ENCODE assay signal across 10 cellular contexts in genomic region chr15:38554354-38554753, GRCh38. TPM values are rescaled to one million over a fixed set of nuclear protein-coding genes. Genes with fewer than 3 reads are reported as not detected.
DNase-seq lines count a peak whose midpoint lies in the region; ATAC-seq, FAIRE-seq and TF ChIP-seq lines count a peak whose summit lies in the region.
"Had no signal": no experiment of that assay in that cellular context is flagged by ENCODE, and none has a peak within 500 bp of the region (broad histone marks: within the 10 kb centered on the region; RNA-seq: fewer than 3 reads in every experiment).

No MANE protein-coding gene starts in this region.

- H3K79me2 ChIP-seq in GM12878 (ENCODE audit: control insufficient read depth, insufficient read depth, low read length) (peaks cover 37% of the 10 kb centered on the region), neural progenitor cell (ENCODE audit: low read depth) (no peaks in the 10 kb centered on the region)

- H3K4me1 ChIP-seq in GM12878 (ENCODE audit: control insufficient read depth, insufficient read depth, low read length) (peaks cover 45% of the 10 kb centered on the region), neural progenitor cell (peaks cover 8% of the 10 kb centered on the region), ovary (ENCODE audit: insufficient read depth) (no peaks in the 10 kb centered on the region)

- peaks cover 0 to 6% of the 10 kb centered on the region in 2 experiments; a peak in 2 of 4 replicates for H3K36me3 ChIP-seq in GM12878 (ENCODE audit: control insufficient read depth in 2 of 2, insufficient read depth in 2 of 2, low read length in 1 of 2)
- no peaks in the 10 kb centered on the region for H3K36me3 ChIP-seq in neural progenitor cell
- no peaks in the 10 kb centered on the region for H3K36me3 ChIP-seq in ovary

- no peaks in the 10 kb centered on the region for H3K27me3 ChIP-seq in AG04450 (ENCODE audit: control insufficient read depth, insufficient read depth, low read length)
- H3K27me3 ChIP-seq in GM12878 (replicated peaks in 1 of 2; ENCODE audit: control insufficient read depth in 2 of 2, insufficient read depth in 2 of 2, low read length in 1 of 2), result no peaks in the 10 kb centered on the region
- H3K27me3 ChIP-seq in neural progenitor cell, result no peaks in the 10 kb centered on the region
- no peaks in the 10 kb centered on the region for H3K27me3 ChIP-seq in ovary

- no peaks in the 10 kb centered on the region for H3K36me3 Mint-ChIP-seq in neural progenitor cell

- no peak for TF ChIP-seq RAD21 in GM12878 (IDR thresholded peaks at IDR 0.05; ENCODE audit: insufficient read depth, low read depth, low read length)

- TF ChIP-seq EP300 in GM12878 (IDR thresholded peaks at IDR 0.05; ENCODE audit: borderline replicate concordance in 1 of 2, control insufficient read depth in 1 of 2, low read depth in 2 of 2, low read length in 2 of 2), result no peak
- no peak for TF ChIP-seq EP300 in ovary (IDR thresholded peaks at IDR 0.05)

- H3K9me3 ChIP-seq in AG04450 (ENCODE audit: control insufficient read depth, insufficient read depth, low read length), result no peaks in the 10 kb centered on the region
- no peaks in the 10 kb centered on the region for H3K9me3 ChIP-seq in GM12878 (replicated peaks; ENCODE audit: control insufficient read depth, insufficient read depth, low read length)
- no peaks in the 10 kb centered on the region for H3K9me3 ChIP-seq in neural progenitor cell (ENCODE audit: low read depth)
- no peaks in the 10 kb centered on the region for H3K9me3 ChIP-seq in ovary

- no peak overlapping the region for H2AFZ ChIP-seq in GM12878 (ENCODE audit: control insufficient read depth, low read depth, low read length)
- no peak overlapping the region for H2AFZ ChIP-seq in neural progenitor cell (replicated peaks)

- H3K27ac ChIP-seq in AG04450 (ENCODE audit: low read depth, low read length) (peak overlapping the region; percentile 23), GM12878 (ENCODE audit: control insufficient read depth, insufficient read depth) (peak overlapping the region; percentile 59; the same call in 1 of the 2 replicates), neural progenitor cell (no peak overlapping the region), ovary (no peak overlapping the region)

- TF ChIP-seq POLR2A in GM12878 (IDR thresholded peaks at IDR 0.05; ENCODE audit: low read depth, low read length) (no peak), ovary (IDR thresholded peaks at IDR 0.05) (no peak)

- FAIRE-seq in GM12878 (lab: Jason Lieb, UNC), result no peak

- CTCF ChIA-PET in AG04450 (lab: Charles Lee) (interaction anchor here (3.9 kb wide), 1 partner anchor 9 kb away, joined by 24 read pairs; the partner anchor contains the start of gene RASGRP1), GM12878 (lab: Yijun Ruan, JAX) (interaction anchor here (1.0 to 5.7 kb wide), 9 partner anchors 8 to 136 kb away, joined by 3 to 36 read pairs (median 7); partner anchors contain the start of gene RASGRP1)

- SMC1A ChIA-PET in GM12878 (lab: Charles Lee; ENCODE audit: uncharacterized antibody, unreplicated experiment), result interaction anchor here (0.7 to 7.8 kb wide), 17 partner anchors 8 to 145 kb away, joined by 3 to 77 read pairs (median 4); no protein-coding TSS in a partner anchor

- ATAC-seq in GM19035 (IDR thresholded peaks at IDR 0.05; ENCODE audit: unreplicated experiment) (peak; percentile 58), HG03378 (IDR thresholded peaks at IDR 0.05; ENCODE audit: unreplicated experiment) (peak; percentile 75), GM12878 (peak; percentile 80)

- POLR2A ChIA-PET in AG04450 (lab: Yijun Ruan, JAX), result no interaction called here
- POLR2A ChIA-PET in GM12878 (lab: Charles Lee), result interaction anchor here (0.6 to 1.9 kb wide), 8 partner anchors 8 to 136 kb away, joined by 3 to 7 read pairs (median 5); no protein-coding TSS in a partner anchor

- H3K4me2 ChIP-seq in GM12878 (ENCODE audit: control insufficient read depth, insufficient read depth) (0 out of 2 replicates have a peak overlapping the region, but pooled peaks have one; percentile 53), neural progenitor cell (no peak overlapping the region)

- WGBS in GM12878 (ENCODE audit: insufficient coverage, insufficient replicate concordance, low lambda C conversion rate, missing lambda C conversion rate), result 11% methylated on average over 4 of the region's 4 CpGs
- WGBS in ovary, 3 donors, result 74 to 89% (median 82%) methylated on average over 4 of the region's 4 CpGs

- BruUV-seq in GM12878 (replicated peaks; lab: Mats Ljungman, UMichigan), result no TSS peak

- TF ChIP-seq CTCF in AG04450 (IDR thresholded peaks at IDR 0.05; ENCODE audit: low read depth, low read length) (no peak), GM12878 (IDR thresholded peaks at IDR 0.05 in 2 of 3, conservative IDR thresholded peaks at IDR 0.05 in 1 of 3; ENCODE audit: control insufficient read depth in 2 of 3, extremely low read depth in 1 of 3, insufficient read depth in 1 of 3, low read depth in 3 of 3, low read length in 3 of 3) (no peak), neural progenitor cell (IDR thresholded peaks at IDR 0.05) (no peak), ovary (IDR thresholded peaks at IDR 0.05) (no peak)

- H3K4me3 Mint-ChIP-seq in neural progenitor cell, result no peak overlapping the region

- H3F3A ChIP-seq in neural progenitor cell (ENCODE audit: low read depth), result no peaks in the 10 kb centered on the region

- H4K20me1 ChIP-seq in GM12878 (ENCODE audit: control insufficient read depth, insufficient read depth) (no peaks in the 10 kb centered on the region), neural progenitor cell (ENCODE audit: low read depth) (no peaks in the 10 kb centered on the region)

- no peak overlapping the region for H3K4me3 ChIP-seq in AG04450 (ENCODE audit: low read depth, low read length)
- H3K4me3 ChIP-seq in GM12878, result no peak overlapping the region
- no peak overlapping the region for H3K4me3 ChIP-seq in neural progenitor cell
- no peak overlapping the region for H3K4me3 ChIP-seq in ovary

- no peaks in the 10 kb centered on the region for H3K4me1 Mint-ChIP-seq in neural progenitor cell

- in situ Hi-C loops in GM12878 (cut with MboI), result no loop called here

- H3K9ac ChIP-seq in GM12878 (ENCODE audit: control insufficient read depth, insufficient read depth, low read length) (no peak overlapping the region), neural progenitor cell (no peak overlapping the region)

- H3K27ac Mint-ChIP-seq in neural progenitor cell, result no peak overlapping the region

- H3K27me3 Mint-ChIP-seq in neural progenitor cell (ENCODE audit: insufficient read depth, low read depth), result no peaks in the 10 kb centered on the region

- RAD21 ChIA-PET in GM12878 (lab: Charles Lee; ENCODE audit: unreplicated experiment), result interaction anchor here (0.7 to 6.5 kb wide), 11 partner anchors 9 to 137 kb away, joined by 3 to 38 read pairs (median 5); partner anchors contain the start of gene RASGRP1

- intact Hi-C loops in GM12878 (cut with micrococcal nuclease; ENCODE audit: unreplicated experiment), result no loop called here
- intact Hi-C loops in ovary (cut with DNase I), result no loop called here

- no peaks in the 10 kb centered on the region for H3K9me3 Mint-ChIP-seq in neural progenitor cell

- peak; percentile 32 for DNase-seq in AG04450 (ENCODE audit: low read depth, low spot score)
- no peak for DNase-seq in GM12878 (ENCODE audit: low read depth, low spot score)
- DNase-seq in NCI-H526 treated with DMSO at 0.1 percent for 48 hours (lab: John Stamatoyannopoulos, UW), result no peak
- no peak for DNase-seq in neural progenitor cell (ENCODE audit: low spot score)
- DNase-seq in NCI-H69 (lab: John Stamatoyannopoulos, UW), result no peak
- no peak for DNase-seq in ovary
- DNase-seq: AML-193, NCI-H2029 had no signal

TF ChIP-seq in GM12878, 131 proteins besides CTCF, POLR2A, EP300 and RAD21 (continues in another document):
- no peak for TF ChIP-seq HDGF (IDR thresholded peaks at IDR 0.05)
- no peak for TF ChIP-seq IRF5 (IDR thresholded peaks at IDR 0.05; ENCODE audit: borderline replicate concordance)

RNA-seq across cellular contexts. Expression of gene RASGRP1, which starts 10.3 kb away (rescaled TPM):
- 1.2 and 1.3 TPM in 2 replicates for polyA plus RNA-seq in AG04450 (2011; rRNA removed)
- 1.8 and 2.3 TPM in 2 replicates for polyA minus RNA-seq in AG04450 (2011; rRNA and poly(A)+ RNA removed)
- 151 and 158 TPM in 2 replicates for total RNA-seq in GM12878 (2013; cell fraction: nucleolus; rRNA removed)
- total RNA-seq in GM12878 (2014; rRNA removed), result 27.4 and 31.3 TPM in 2 replicates
- 23.5 and 23.8 TPM in 2 replicates for total RNA-seq in GM12878 (2014; rRNA removed; fragmentation: Illumina TruSeq; extraction: Trizol)
- 25.5 and 29.3 TPM in 2 replicates for total RNA-seq in GM12878 (2021)
- polyA plus RNA-seq in GM12878 (2011; ENCODE audit: low read depth), result 5.6 TPM
- 234 and 259 TPM in 2 replicates for polyA plus RNA-seq in GM12878 (2011; rRNA removed)
- 137 and 158 TPM in 2 replicates for polyA plus RNA-seq in GM12878 (2011; cell fraction: cytosol; rRNA removed)
- 185 and 295 TPM in 2 replicates for polyA plus RNA-seq in GM12878 (2011; cell fraction: nucleus; rRNA removed)
- 5.8 and 12.5 TPM in 2 replicates for polyA plus RNA-seq in GM12878 (2012)
- polyA plus RNA-seq in GM12878 (2014; fragmentation: Illumina TruSeq; extraction: Trizol), result 26.0 and 32.7 TPM in 2 replicates
- 1 to 10 TPM; 5.6 to 6.2 TPM for polyA plus RNA-seq in GM12878 (2014; fragmentation: Nextera tagmentation; extraction: Ambion mirVana)
- 17.0 and 18.3 TPM in 2 replicates for polyA plus RNA-seq in GM12878 (2014; rRNA removed)
- polyA plus RNA-seq in GM12878 (2016; fragmentation: Nextera tagmentation; extraction: Ambion mirVana), result 10 to 100 TPM in 1 of 2 experiments, 1 to 10 TPM in 1; 9.9 to 13.3 TPM
- 397 and 409 TPM in 2 replicates for polyA minus RNA-seq in GM12878 (2011; rRNA and poly(A)+ RNA removed)
- 114 and 130 TPM in 2 replicates for polyA minus RNA-seq in GM12878 (2011; cell fraction: cytosol; rRNA and poly(A)+ RNA removed)
- polyA minus RNA-seq in GM12878 (2011; cell fraction: nucleus; rRNA and poly(A)+ RNA removed), result 267 and 279 TPM in 2 replicates
- 2.5 and 3.8 TPM in 2 replicates for total RNA-seq in neural progenitor cell (ENCODE audit: low replicate concordance)
- 10 to 100 TPM in 1 of 7 donors, 1 to 10 TPM in 3, under 1 TPM in 3; 0.28 to 15.5 (median 1.0) TPM for total RNA-seq in ovary
- polyA plus RNA-seq in ovary, result 1 to 10 TPM in 1 of 2 donors, under 1 TPM in 1; 0.13 to 1.1 TPM

Comparison
In these comparisons a context has a peak if more than half of its experiments do, and no peak if none do; other contexts are left out.
1. H3K27ac ChIP-seq: peak in AG04450 (single experiment) and GM12878 (single experiment); none in neural progenitor cell (single experiment) and ovary (0 of 2).
2. Peak in every context shown above with its lines, with median percentiles within 50 percentile points of each other: ATAC-seq.